Comparison of ENCODE assay signal across 8 cellular contexts in the genomic region with DNA sequence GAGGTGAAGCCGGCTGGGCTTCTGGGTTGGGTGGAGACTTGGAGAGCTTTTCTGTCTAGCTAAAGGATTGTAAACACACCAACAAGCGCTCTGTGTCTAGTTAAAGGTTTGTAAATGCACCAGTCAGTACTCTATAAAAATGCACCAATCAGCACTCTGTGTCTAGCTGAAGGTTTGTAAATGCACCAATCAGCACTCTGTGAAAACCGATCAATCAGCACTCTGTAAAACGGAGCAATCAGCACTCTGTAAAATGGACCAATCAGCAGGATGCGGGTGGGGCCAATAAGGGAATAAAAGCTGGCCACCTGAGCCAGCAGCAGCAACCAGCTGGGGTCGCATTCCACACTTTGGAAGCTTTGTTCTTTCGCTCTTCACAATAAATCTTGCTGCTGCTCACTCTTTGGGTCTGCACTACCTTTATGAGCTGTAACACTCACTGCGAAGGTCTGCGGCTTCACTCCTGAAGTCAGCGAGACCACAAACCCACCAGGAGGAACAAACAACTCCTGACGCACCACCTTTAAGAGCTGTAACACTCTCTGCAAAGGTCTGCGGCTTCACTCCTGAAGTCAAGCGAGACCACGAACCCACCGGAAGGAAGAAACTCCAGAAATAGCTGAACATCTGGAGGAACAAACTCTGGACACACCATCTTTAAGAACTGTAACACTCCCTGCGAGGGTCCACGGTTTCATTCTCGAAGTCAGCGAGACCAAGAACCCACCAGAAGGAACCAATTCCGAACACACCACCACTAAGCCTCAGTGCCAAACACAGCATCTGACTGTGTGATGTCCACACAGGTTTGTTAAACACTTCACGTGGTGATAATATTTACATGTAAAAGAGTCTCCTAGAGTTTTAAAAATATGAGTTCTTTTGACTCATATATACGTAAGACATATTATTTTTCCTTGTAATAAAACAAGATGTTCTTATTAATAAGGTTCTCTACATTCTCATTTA.
DNase-seq lines count a peak whose midpoint lies in the region; ATAC-seq and TF ChIP-seq lines count a peak whose summit lies in the region.
"Not testable (repeated sequence)": the region's sequence is repeated elsewhere in the genome, so short reads cannot be mapped to it uniquely, and the experiment has no call there.

No MANE protein-coding gene starts in this region.

- CTCF ChIA-PET in CD8-positive, alpha-beta T cell (lab: Charles Lee): interaction anchor here (1.2 kb wide), 1 partner anchor 65 kb away, joined by 3 read pairs; no protein-coding TSS in a partner anchor
- CTCF ChIA-PET in WTC11 (lab: Charles Lee): not testable (repeated sequence)

- not testable (repeated sequence) for H3K27me3 ChIP-seq in CD8-positive, alpha-beta T cell (ENCODE audit: insufficient read depth, low read length)

- peak in 2 of 7 experiments; percentile 8 to 48 for DNase-seq in CD8-positive, alpha-beta T cell
- peak; percentile 92 for DNase-seq in Jurkat, Clone E6-1 (ENCODE audit: low read depth, low spot score)
- not testable (repeated sequence) for DNase-seq in WTC11 (ENCODE audit: low spot score)
- DNase-seq in activated T-cell treated with anti-CD3 and anti-CD28 coated beads, Interleukin-2, amount 50 U/mL, for 72 hours: peak; percentile 5 to 37
- peak; percentile 23 to 42 (median 32) for DNase-seq in immature natural killer cell
- peak; percentile 19 for DNase-seq in stimulated activated naive CD8-positive, alpha-beta T cell treated with anti-CD3 and anti-CD28 coated beads, Interleukin-15, Interleukin-2, amounts not matched to agents 100 U/mL and 50 U/mL, for 24 hours

- H3K4me1 ChIP-seq in CD8-positive, alpha-beta T cell (ENCODE audit: insufficient read depth, low read length): not testable (repeated sequence)

- not testable (repeated sequence) for TF ChIP-seq CTCF in CD8-positive, alpha-beta T cell (IDR thresholded peaks at IDR 0.05); WTC11 (IDR thresholded peaks at IDR 0.05)

- H3K27ac ChIP-seq in CD8-positive, alpha-beta T cell (ENCODE audit: low read depth, low read length): not testable (repeated sequence)

- H3K36me3 Mint-ChIP-seq in CD8-positive, alpha-beta T cell; activated T-cell treated with anti-CD3 and anti-CD28 coated beads, Interleukin-2, amount 50 U/mL, for 72 hours (ENCODE audit: insufficient read depth in 2 of 2); immature natural killer cell: not testable (repeated sequence)
- peaks cover 47% of the 10 kb centered on the region for H3K36me3 Mint-ChIP-seq in WTC11

- H3K27ac Mint-ChIP-seq in CD8-positive, alpha-beta T cell; WTC11; activated T-cell treated with anti-CD3 and anti-CD28 coated beads, Interleukin-2, amount 50 U/mL, for 72 hours: not testable (repeated sequence)
- peak overlapping the region in 2 of 6 donors; percentile 12 to 46 for H3K27ac Mint-ChIP-seq in immature natural killer cell

- ATAC-seq in CD8-positive, alpha-beta T cell: peak; percentile 57
- ATAC-seq in GM19372 (IDR thresholded peaks at IDR 0.05; ENCODE audit: low read depth, unreplicated experiment): peak; percentile 66
- peak; percentile 76 for ATAC-seq in HG02870 (IDR thresholded peaks at IDR 0.05; ENCODE audit: unreplicated experiment)
- ATAC-seq in WTC11; stimulated activated naive CD8-positive, alpha-beta T cell treated with anti-CD3 and anti-CD28 coated beads, Interleukin-15, Interleukin-2, amounts not matched to agents 100 U/mL and 50 U/mL, for 24 hours: not testable (repeated sequence)
- peak in 1 of 2 donors; percentile 52 for ATAC-seq in activated T-cell treated with anti-CD3 and anti-CD28 coated beads, Interleukin-2, amount 50 U/mL, for 72 hours (replicated peaks in 1 of 2)

- not testable (repeated sequence) for H3K4me3 ChIP-seq in CD8-positive, alpha-beta T cell (ENCODE audit: low read depth, low read length)
- H3K4me3 ChIP-seq in Jurkat, Clone E6-1 (ENCODE audit: low read length): peak overlapping the region; percentile 31

- POLR2A ChIA-PET in CD8-positive, alpha-beta T cell (lab: Charles Lee); WTC11 (lab: Charles Lee): not testable (repeated sequence)

- peaks cover 14% of the 10 kb centered on the region for H3K4me1 Mint-ChIP-seq in CD8-positive, alpha-beta T cell (ENCODE audit: low read depth)
- H3K4me1 Mint-ChIP-seq in WTC11 (peaks cover 17% of the 10 kb centered on the region), immature natural killer cell (peaks cover 14 to 21% of the 10 kb centered on the region in 2 donors)
- peaks cover 12% of the 10 kb centered on the region for H3K4me1 Mint-ChIP-seq in activated T-cell treated with anti-CD3 and anti-CD28 coated beads, Interleukin-2, amount 50 U/mL, for 72 hours (ENCODE audit: low read depth)

- H3K36me3 ChIP-seq in CD8-positive, alpha-beta T cell (ENCODE audit: insufficient read depth, low read length): not testable (repeated sequence)

- H3K9me3 Mint-ChIP-seq in CD8-positive, alpha-beta T cell; activated T-cell treated with anti-CD3 and anti-CD28 coated beads, Interleukin-2, amount 50 U/mL, for 72 hours: not testable (repeated sequence)
- H3K9me3 Mint-ChIP-seq in WTC11 (peaks cover 45% of the 10 kb centered on the region), immature natural killer cell (peaks cover under 1 to 13% (median 4%) of the 10 kb centered on the region in 6 donors)

- H3K9me3 ChIP-seq in CD8-positive, alpha-beta T cell (ENCODE audit: low read length): not testable (repeated sequence)

- intact Hi-C loops in CD8-positive, alpha-beta T cell (cut with DNase I, micrococcal nuclease): not testable (repeated sequence)

- peak overlapping the region; percentile 24 for H3K4me3 Mint-ChIP-seq in CD8-positive, alpha-beta T cell
- H3K4me3 Mint-ChIP-seq in WTC11: not testable (repeated sequence)
- H3K4me3 Mint-ChIP-seq in activated T-cell treated with anti-CD3 and anti-CD28 coated beads, Interleukin-2, amount 50 U/mL, for 72 hours: peak overlapping the region; percentile 55 to 57
- H3K4me3 Mint-ChIP-seq in immature natural killer cell: peak overlapping the region; percentile 48 to 64 (median 53)

- not testable (repeated sequence) for H3K27me3 Mint-ChIP-seq in CD8-positive, alpha-beta T cell (ENCODE audit: low read depth); WTC11 (ENCODE audit: low read depth); immature natural killer cell (ENCODE audit: low read depth in 3 of 3)
- H3K27me3 Mint-ChIP-seq in activated T-cell treated with anti-CD3 and anti-CD28 coated beads, Interleukin-2, amount 50 U/mL, for 72 hours (ENCODE audit: low read depth): peaks cover 20% of the 10 kb centered on the region

TF ChIP-seq in WTC11, 78 proteins besides CTCF, POLR2A, EP300 and RAD21:
- peak; percentile 66 for TF ChIP-seq NFYB (CRISPR knock-in tag; conservative IDR thresholded peaks at IDR 0.05; ENCODE audit: low read depth)
TF ChIP-seq in WTC11: peak in this region for 1; not testable (repeated sequence) for 77.
